ENCODE assay signal across 2 cellular contexts in genomic region chr3:197353867-197354180, GRCh38.
TF ChIP-seq lines count a peak whose summit lies in the region.

No MANE protein-coding gene starts in this region.

TF ChIP-seq in SK-N-SH treated with all-trans-retinoic acid at 6 μM for 48 hours, 23 proteins besides CTCF, POLR2A, EP300 and RAD21 (continued from another document):
- TF ChIP-seq ARNTL (CRISPR knock-in tag; IDR thresholded peaks at IDR 0.05; ENCODE audit: borderline replicate concordance, low read depth): no peak
- no peak for TF ChIP-seq GLIS3 (CRISPR knock-in tag; IDR thresholded peaks at IDR 0.05)
- TF ChIP-seq PPARA (CRISPR knock-in tag; IDR thresholded peaks at IDR 0.05; ENCODE audit: borderline replicate concordance): no peak
- TF ChIP-seq SNAI2 (CRISPR knock-in tag; IDR thresholded peaks at IDR 0.05): no peak
- TF ChIP-seq ESRRG (CRISPR knock-in tag; IDR thresholded peaks at IDR 0.05): no peak
- TF ChIP-seq TSHZ2 (CRISPR knock-in tag; IDR thresholded peaks at IDR 0.05): no peak
- TF ChIP-seq, protein P1, sequence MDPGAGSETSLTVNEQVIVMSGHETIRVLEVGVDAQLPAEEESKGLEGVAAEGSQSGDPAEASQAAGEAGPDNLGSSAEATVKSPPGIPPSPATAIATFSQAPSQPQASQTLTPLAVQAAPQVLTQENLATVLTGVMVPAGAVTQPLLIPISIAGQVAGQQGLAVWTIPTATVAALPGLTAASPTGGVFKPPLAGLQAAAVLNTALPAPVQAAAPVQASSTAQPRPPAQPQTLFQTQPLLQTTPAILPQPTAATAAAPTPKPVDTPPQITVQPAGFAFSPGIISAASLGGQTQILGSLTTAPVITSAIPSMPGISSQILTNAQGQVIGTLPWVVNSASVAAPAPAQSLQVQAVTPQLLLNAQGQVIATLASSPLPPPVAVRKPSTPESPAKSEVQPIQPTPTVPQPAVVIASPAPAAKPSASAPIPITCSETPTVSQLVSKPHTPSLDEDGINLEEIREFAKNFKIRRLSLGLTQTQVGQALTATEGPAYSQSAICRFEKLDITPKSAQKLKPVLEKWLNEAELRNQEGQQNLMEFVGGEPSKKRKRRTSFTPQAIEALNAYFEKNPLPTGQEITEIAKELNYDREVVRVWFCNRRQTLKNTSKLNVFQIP (CRISPR knock-in tag; IDR thresholded peaks at IDR 0.05; ENCODE audit: borderline replicate concordance, low read depth): no peak
- TF ChIP-seq, protein P2, sequence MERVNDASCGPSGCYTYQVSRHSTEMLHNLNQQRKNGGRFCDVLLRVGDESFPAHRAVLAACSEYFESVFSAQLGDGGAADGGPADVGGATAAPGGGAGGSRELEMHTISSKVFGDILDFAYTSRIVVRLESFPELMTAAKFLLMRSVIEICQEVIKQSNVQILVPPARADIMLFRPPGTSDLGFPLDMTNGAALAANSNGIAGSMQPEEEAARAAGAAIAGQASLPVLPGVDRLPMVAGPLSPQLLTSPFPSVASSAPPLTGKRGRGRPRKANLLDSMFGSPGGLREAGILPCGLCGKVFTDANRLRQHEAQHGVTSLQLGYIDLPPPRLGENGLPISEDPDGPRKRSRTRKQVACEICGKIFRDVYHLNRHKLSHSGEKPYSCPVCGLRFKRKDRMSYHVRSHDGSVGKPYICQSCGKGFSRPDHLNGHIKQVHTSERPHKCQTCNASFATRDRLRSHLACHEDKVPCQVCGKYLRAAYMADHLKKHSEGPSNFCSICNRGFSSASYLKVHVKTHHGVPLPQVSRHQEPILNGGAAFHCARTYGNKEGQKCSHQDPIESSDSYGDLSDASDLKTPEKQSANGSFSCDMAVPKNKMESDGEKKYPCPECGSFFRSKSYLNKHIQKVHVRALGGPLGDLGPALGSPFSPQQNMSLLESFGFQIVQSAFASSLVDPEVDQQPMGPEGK (CRISPR knock-in tag; IDR thresholded peaks at IDR 0.05; ENCODE audit: borderline replicate concordance): no peak
- no peak for TF ChIP-seq ZC3H10 (CRISPR knock-in tag; IDR thresholded peaks at IDR 0.05)
- no peak for TF ChIP-seq ISL1 (CRISPR knock-in tag; IDR thresholded peaks at IDR 0.05)
TF ChIP-seq in SK-N-SH treated with all-trans-retinoic acid at 6 μM for 48 hours: peak in this region for 0.

TF ChIP-seq in SK-N-SH, 30 proteins besides CTCF, POLR2A, EP300 and RAD21 (continued from another document):
- TF ChIP-seq ZBTB33 (IDR thresholded peaks at IDR 0.05; ENCODE audit: borderline replicate concordance, low read depth) (no peak), MAX (IDR thresholded peaks at IDR 0.05; ENCODE audit: low read depth) (no peak), GABPA (IDR thresholded peaks at IDR 0.05; ENCODE audit: low read depth) (no peak), TEAD4 (IDR thresholded peaks at IDR 0.05; ENCODE audit: borderline replicate concordance, insufficient read depth) (no peak), SMC3 (IDR thresholded peaks at IDR 0.05; ENCODE audit: low read depth, low read length) (no peak), EZH2phosphoT487 (IDR thresholded peaks at IDR 0.05; ENCODE audit: borderline replicate concordance, low read depth) (no peak), JUND (IDR thresholded peaks at IDR 0.05) (no peak), YY1 (IDR thresholded peaks at IDR 0.05; ENCODE audit: low read depth) (no peak), USF1 (IDR thresholded peaks at IDR 0.05; ENCODE audit: borderline replicate concordance, low read depth) (no peak), MXI1 (IDR thresholded peaks at IDR 0.05; ENCODE audit: low read depth, low read length) (no peak), RXRA (IDR thresholded peaks at IDR 0.05; ENCODE audit: borderline replicate concordance, low read depth) (no peak), FOSL2 (IDR thresholded peaks at IDR 0.05; ENCODE audit: borderline replicate concordance, low read depth) (no peak)
TF ChIP-seq in SK-N-SH: peak in this region for 0.
